1 cellular context compared by ENCODE assay signal in the genomic region with DNA sequence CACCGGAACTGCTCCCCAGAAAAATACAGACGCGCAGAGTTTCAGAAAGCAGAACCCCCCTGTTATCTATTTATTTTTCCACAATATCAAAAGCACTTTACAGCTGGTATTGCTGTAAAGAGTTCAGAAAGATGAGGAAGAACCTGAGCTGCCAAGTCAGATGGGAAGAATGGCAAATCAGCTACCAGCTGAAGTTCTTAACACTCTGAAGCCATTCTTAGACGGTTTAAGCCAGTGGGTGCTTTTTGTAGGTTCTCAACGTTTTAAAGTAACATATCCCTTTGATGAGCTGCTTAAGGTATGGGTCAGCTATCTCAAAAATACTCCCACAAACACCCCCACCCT.
TF ChIP-seq lines count a peak whose summit lies in the region.

No MANE protein-coding gene starts in this region.

TF ChIP-seq in K562, 482 proteins besides CTCF, POLR2A, EP300 and RAD21:
- TF ChIP-seq, protein P1, sequence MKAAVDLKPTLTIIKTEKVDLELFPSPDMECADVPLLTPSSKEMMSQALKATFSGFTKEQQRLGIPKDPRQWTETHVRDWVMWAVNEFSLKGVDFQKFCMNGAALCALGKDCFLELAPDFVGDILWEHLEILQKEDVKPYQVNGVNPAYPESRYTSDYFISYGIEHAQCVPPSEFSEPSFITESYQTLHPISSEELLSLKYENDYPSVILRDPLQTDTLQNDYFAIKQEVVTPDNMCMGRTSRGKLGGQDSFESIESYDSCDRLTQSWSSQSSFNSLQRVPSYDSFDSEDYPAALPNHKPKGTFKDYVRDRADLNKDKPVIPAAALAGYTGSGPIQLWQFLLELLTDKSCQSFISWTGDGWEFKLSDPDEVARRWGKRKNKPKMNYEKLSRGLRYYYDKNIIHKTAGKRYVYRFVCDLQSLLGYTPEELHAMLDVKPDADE (conservative IDR thresholded peaks at IDR 0.05; ENCODE audit: control insufficient read depth, low read depth, low read length) = no peak
- no peak for TF ChIP-seq GABPB2 (CRISPR knock-in tag; conservative IDR thresholded peaks at IDR 0.05)
- no peak for TF ChIP-seq ZNF668 (CRISPR knock-in tag; IDR thresholded peaks at IDR 0.05)
- TF ChIP-seq, protein P2, sequence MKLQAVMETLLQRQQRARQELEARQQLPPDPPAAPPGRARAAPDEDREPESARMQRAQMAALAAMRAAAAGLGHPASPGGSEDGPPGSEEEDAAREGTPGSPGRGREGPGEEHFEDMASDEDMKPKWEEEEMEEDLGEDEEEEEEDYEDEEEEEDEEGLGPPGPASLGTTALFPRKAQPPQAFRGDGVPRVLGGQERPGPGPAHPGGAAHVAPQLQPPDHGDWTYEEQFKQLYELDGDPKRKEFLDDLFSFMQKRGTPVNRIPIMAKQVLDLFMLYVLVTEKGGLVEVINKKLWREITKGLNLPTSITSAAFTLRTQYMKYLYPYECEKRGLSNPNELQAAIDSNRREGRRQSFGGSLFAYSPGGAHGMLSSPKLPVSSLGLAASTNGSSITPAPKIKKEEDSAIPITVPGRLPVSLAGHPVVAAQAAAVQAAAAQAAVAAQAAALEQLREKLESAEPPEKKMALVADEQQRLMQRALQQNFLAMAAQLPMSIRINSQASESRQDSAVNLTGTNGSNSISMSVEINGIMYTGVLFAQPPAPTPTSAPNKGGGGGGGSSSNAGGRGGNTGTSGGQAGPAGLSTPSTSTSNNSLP (IDR thresholded peaks at IDR 0.05; ENCODE audit: borderline replicate concordance, low read depth, low read length) = no peak
- TF ChIP-seq SMARCA4 (IDR thresholded peaks at IDR 0.05) = peak; percentile 26; the same call in 1 of the 2 replicates
- TF ChIP-seq, protein P3, sequence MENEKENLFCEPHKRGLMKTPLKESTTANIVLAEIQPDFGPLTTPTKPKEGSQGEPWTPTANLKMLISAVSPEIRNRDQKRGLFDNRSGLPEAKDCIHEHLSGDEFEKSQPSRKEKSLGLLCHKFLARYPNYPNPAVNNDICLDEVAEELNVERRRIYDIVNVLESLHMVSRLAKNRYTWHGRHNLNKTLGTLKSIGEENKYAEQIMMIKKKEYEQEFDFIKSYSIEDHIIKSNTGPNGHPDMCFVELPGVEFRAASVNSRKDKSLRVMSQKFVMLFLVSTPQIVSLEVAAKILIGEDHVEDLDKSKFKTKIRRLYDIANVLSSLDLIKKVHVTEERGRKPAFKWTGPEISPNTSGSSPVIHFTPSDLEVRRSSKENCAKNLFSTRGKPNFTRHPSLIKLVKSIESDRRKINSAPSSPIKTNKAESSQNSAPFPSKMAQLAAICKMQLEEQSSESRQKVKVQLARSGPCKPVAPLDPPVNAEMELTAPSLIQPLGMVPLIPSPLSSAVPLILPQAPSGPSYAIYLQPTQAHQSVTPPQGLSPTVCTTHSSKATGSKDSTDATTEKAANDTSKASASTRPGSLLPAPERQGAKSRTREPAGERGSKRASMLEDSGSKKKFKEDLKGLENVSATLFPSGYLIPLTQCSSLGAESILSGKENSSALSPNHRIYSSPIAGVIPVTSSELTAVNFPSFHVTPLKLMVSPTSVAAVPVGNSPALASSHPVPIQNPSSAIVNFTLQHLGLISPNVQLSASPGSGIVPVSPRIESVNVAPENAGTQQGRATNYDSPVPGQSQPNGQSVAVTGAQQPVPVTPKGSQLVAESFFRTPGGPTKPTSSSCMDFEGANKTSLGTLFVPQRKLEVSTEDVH (IDR thresholded peaks at IDR 0.05; ENCODE audit: low read depth, partially characterized antibody) = no peak
- no peak for TF ChIP-seq FOXM1 (IDR thresholded peaks at IDR 0.05; ENCODE audit: low read depth)
- 0 out of 2 replicates have a peak, but pooled peaks have one; percentile 18 for TF ChIP-seq FOXM1 (CRISPR knock-in tag; IDR thresholded peaks at IDR 0.05; ENCODE audit: low read depth)
- TF ChIP-seq, protein P4, sequence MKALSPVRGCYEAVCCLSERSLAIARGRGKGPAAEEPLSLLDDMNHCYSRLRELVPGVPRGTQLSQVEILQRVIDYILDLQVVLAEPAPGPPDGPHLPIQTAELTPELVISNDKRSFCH (CRISPR knock-in tag; IDR thresholded peaks at IDR 0.05) = no peak
- TF ChIP-seq, protein P4 (tag; IDR thresholded peaks at IDR 0.05) = peak; percentile 49; the same call in 1 of the 2 replicates
- TF ChIP-seq, protein P5, sequence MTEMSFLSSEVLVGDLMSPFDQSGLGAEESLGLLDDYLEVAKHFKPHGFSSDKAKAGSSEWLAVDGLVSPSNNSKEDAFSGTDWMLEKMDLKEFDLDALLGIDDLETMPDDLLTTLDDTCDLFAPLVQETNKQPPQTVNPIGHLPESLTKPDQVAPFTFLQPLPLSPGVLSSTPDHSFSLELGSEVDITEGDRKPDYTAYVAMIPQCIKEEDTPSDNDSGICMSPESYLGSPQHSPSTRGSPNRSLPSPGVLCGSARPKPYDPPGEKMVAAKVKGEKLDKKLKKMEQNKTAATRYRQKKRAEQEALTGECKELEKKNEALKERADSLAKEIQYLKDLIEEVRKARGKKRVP (CRISPR knock-in tag; IDR thresholded peaks at IDR 0.05) = no peak
- TF ChIP-seq BACH1 (tag; IDR thresholded peaks at IDR 0.05) = peak; percentile 56; the same call in 1 of the 2 replicates
- peak; percentile 17; the same call in 1 of the 2 replicates for TF ChIP-seq PML (IDR thresholded peaks at IDR 0.05; ENCODE audit: low read length)
- TF ChIP-seq CBX1 (IDR thresholded peaks at IDR 0.05; ENCODE audit: low read depth) = no peak
- TF ChIP-seq SMARCE1 (IDR thresholded peaks at IDR 0.05) = 0 out of 2 replicates have a peak, but pooled peaks have one; percentile 30
- TF ChIP-seq TGIF2 (CRISPR knock-in tag; IDR thresholded peaks at IDR 0.05) = no peak
- no peak for TF ChIP-seq ARID2 (IDR thresholded peaks at IDR 0.05)
- TF ChIP-seq ADNP (tag; IDR thresholded peaks at IDR 0.05) = no peak
- 0 out of 2 replicates have a peak, but pooled peaks have one; percentile 4 for TF ChIP-seq TEAD4 (IDR thresholded peaks at IDR 0.05; ENCODE audit: low read length)
- no peak for TF ChIP-seq TEAD4 (CRISPR knock-in tag; IDR thresholded peaks at IDR 0.05; ENCODE audit: borderline replicate concordance)
- no peak for TF ChIP-seq OTX1 (CRISPR knock-in tag; IDR thresholded peaks at IDR 0.05)
- TF ChIP-seq SPI1 (IDR thresholded peaks at IDR 0.05; ENCODE audit: borderline replicate concordance, low read depth, low read length) = peak; percentile 27; the same call in 1 of the 2 replicates
- TF ChIP-seq HDAC2 (IDR thresholded peaks at IDR 0.05) = no peak
- TF ChIP-seq POLR3G (IDR thresholded peaks at IDR 0.05; ENCODE audit: extremely low read depth, insufficient read length, insufficient replicate concordance) = no peak
- no peak for TF ChIP-seq NCOA2 (IDR thresholded peaks at IDR 0.05; ENCODE audit: partially characterized antibody in 2 of 2)
TF ChIP-seq in K562: peak in this region for 8.
